31 cellular contexts compared by ENCODE assay signal in genomic region chr1:85597709-85598108, GRCh38. TPM values are rescaled to one million over a fixed set of nuclear protein-coding genes. Genes with fewer than 3 reads are reported as not detected.
"Had no signal": no experiment of that assay in that cellular context is flagged by ENCODE, and none has a peak within 500 bp of the region (broad histone marks: within the 10 kb centered on the region; RNA-seq: fewer than 3 reads in every experiment).

No MANE protein-coding gene starts in this region.

- H3K36me3 ChIP-seq: adrenal gland, brain microvascular endothelial cell, breast epithelium had no signal

- H3K4me3 ChIP-seq: adrenal gland, body of pancreas, breast epithelium had no signal

- H3K9me3 Mint-ChIP-seq: activated T-cell treated with anti-CD3 and anti-CD28 coated beads, Interleukin-2, amount 50 U/mL, for 24 hours had no signal

- H3K4me1 ChIP-seq: adrenal gland, body of pancreas, breast epithelium had no signal

- H3K27ac Mint-ChIP-seq: activated CD4-positive, alpha-beta memory T cell treated with anti-CD3 and anti-CD28 coated beads for 36 hours; activated CD4-positive, alpha-beta T cell treated with anti-CD3 and anti-CD28 coated beads, Interleukin-2, amount 10 ng/mL, durations not matched to agents 24 days and 14 days; activated CD8-positive, alpha-beta T cell treated with anti-CD3 and anti-CD28 coated beads for 36 hours; activated naive CD4-positive, alpha-beta T cell treated with anti-CD3 and anti-CD28 coated beads for 36 hours; activated naive CD4-positive, alpha-beta T cell treated with anti-CD3 and anti-CD28 coated beads, Interleukin-2, amount 50 U/mL, for 72 hours; activated naive CD8-positive, alpha-beta T cell treated with anti-CD3 and anti-CD28 coated beads for 36 hours; activated T-cell treated with anti-CD3 and anti-CD28 coated beads, Interleukin-2, amount 50 U/mL, for 24 hours; activated T-helper 2 cell treated with anti-CD3 and anti-CD28 coated beads, Interferon-gamma antibody, Interleukin-2, Interleukin-4, amounts not matched to agents 10 μg/mL and 5 μg/mL and 100 μg/mL, durations not matched to agents 14 hours and 24 hours and 36 hours; T-helper 1 cell treated with Interleukin-12 subunit alpha and Interleukin-12 subunit beta and Interleukin-4 antibody, amounts not matched to agents 30 μg/mL and 1 μg/mL, for 36 hours; T-helper 2 cell treated with Interferon-gamma antibody and Interleukin-4, amounts not matched to agents 5 μg/mL and 100 μg/mL, for 36 hours had no signal

- H3K4me1 Mint-ChIP-seq: activated CD4-positive, alpha-beta T cell treated with anti-CD3 and anti-CD28 coated beads, Interleukin-2, amount 10 ng/mL, durations not matched to agents 24 days and 14 days; activated naive CD8-positive, alpha-beta T cell treated with anti-CD3 and anti-CD28 coated beads for 36 hours had no signal

- H3K27me3 Mint-ChIP-seq: activated CD4-positive, alpha-beta memory T cell treated with anti-CD3 and anti-CD28 coated beads for 36 hours; activated CD8-positive, alpha-beta T cell treated with anti-CD3 and anti-CD28 coated beads for 36 hours; activated naive CD8-positive, alpha-beta T cell treated with anti-CD3 and anti-CD28 coated beads for 36 hours; activated T-cell treated with anti-CD3 and anti-CD28 coated beads, Interleukin-2, amount 50 U/mL, for 24 hours had no signal

- H3K36me3 Mint-ChIP-seq: activated CD4-positive, alpha-beta memory T cell treated with anti-CD3 and anti-CD28 coated beads for 36 hours had no signal

- H3K27ac ChIP-seq: adrenal gland, body of pancreas, brain microvascular endothelial cell, breast epithelium had no signal

- H3K27me3 ChIP-seq: adrenal gland, body of pancreas, brain microvascular endothelial cell, breast epithelium had no signal

- DNase-seq: activated CD4-positive, alpha-beta memory T cell treated with anti-CD3 and anti-CD28 coated beads for 36 hours; activated CD4-positive, alpha-beta T cell treated with anti-CD3 and anti-CD28 coated beads for 4 hours; activated CD4-positive, alpha-beta T cell treated with anti-CD3 and anti-CD28 coated beads, Interleukin-2, amount 10 ng/mL, durations not matched to agents 24 days and 14 days; activated CD4-positive, alpha-beta T cell treated with anti-CD3 and anti-CD28 coated beads, Interleukin-2, amount 50 U/mL, for 1 hour; activated CD4-positive, alpha-beta T cell treated with anti-CD3 and anti-CD28 coated beads, Interleukin-2, amount 50 U/mL, for 4 hours; activated CD4-positive, CD25-positive, alpha-beta regulatory T cell; activated CD8-positive, alpha-beta memory T cell treated with anti-CD3 and anti-CD28 coated beads, Interleukin-2, amount 50 U/mL, for 4 hours; activated CD8-positive, alpha-beta T cell treated with anti-CD3 and anti-CD28 coated beads for 36 hours; activated effector memory CD4-positive, alpha-beta T cell treated with Interleukin-2 at 50 U/mL for 16 hours; activated gamma-delta T cell; activated naive CD4-positive, alpha-beta T cell treated with anti-CD3 and anti-CD28 coated beads for 36 hours; activated naive CD4-positive, alpha-beta T cell treated with anti-CD3 and anti-CD28 coated beads, Interleukin-2, amount 50 U/mL, for 16 hours; activated naive CD8-positive, alpha-beta T cell treated with anti-CD3 and anti-CD28 coated beads for 36 hours; activated T-cell treated with anti-CD3 and anti-CD28 coated beads, Interleukin-2, amount 50 U/mL, for 24 hours; activated T-cell treated with anti-CD3 and anti-CD28 coated beads, Interleukin-2, amount 50 U/mL, for 48 hours; adrenal gland; amniotic stem cell; aorta; body of pancreas; brain microvascular endothelial cell; central memory CD4-positive, alpha-beta T cell; T-helper 1 cell; T-helper 2 cell; T-helper 9 cell had no signal

- ATAC-seq: activated CD4-positive, CD25-positive, alpha-beta regulatory T cell treated with anti-CD3 and anti-CD28 coated beads, Interleukin-2, amount 50 U/mL, for 24 hours; activated CD8-positive, alpha-beta T cell treated with anti-CD3 and anti-CD28 coated beads for 36 hours; activated naive CD4-positive, alpha-beta T cell treated with anti-CD3 and anti-CD28 coated beads, Interleukin-2, amount 50 U/mL, for 72 hours; body of pancreas had no signal

- H3K4me3 Mint-ChIP-seq: activated CD4-positive, alpha-beta memory T cell treated with anti-CD3 and anti-CD28 coated beads for 36 hours; activated CD4-positive, alpha-beta T cell treated with anti-CD3 and anti-CD28 coated beads, Interleukin-2, amount 10 ng/mL, durations not matched to agents 24 days and 14 days; activated CD8-positive, alpha-beta T cell treated with anti-CD3 and anti-CD28 coated beads for 36 hours; activated naive CD4-positive, alpha-beta T cell treated with anti-CD3 and anti-CD28 coated beads for 36 hours; activated naive CD8-positive, alpha-beta T cell treated with anti-CD3 and anti-CD28 coated beads for 36 hours; activated T-cell treated with anti-CD3 and anti-CD28 coated beads, Interleukin-2, amount 50 U/mL, for 24 hours; T-helper 1 cell treated with Interleukin-12 subunit alpha and Interleukin-12 subunit beta and Interleukin-4 antibody, amounts not matched to agents 30 μg/mL and 1 μg/mL, for 36 hours; T-helper 2 cell treated with Interferon-gamma antibody and Interleukin-4, amounts not matched to agents 5 μg/mL and 100 μg/mL, for 36 hours had no signal

- H3K9me3 ChIP-seq: adrenal gland, body of pancreas, breast epithelium had no signal

RNA-seq across cellular contexts. Expression of gene CCN1, which starts 17.1 kb away (rescaled TPM):
- total RNA-seq: activated CD4-positive, alpha-beta memory T cell treated with anti-CD3 and anti-CD28 coated beads for 36 hours; activated CD8-positive, alpha-beta memory T cell treated with anti-CD3 and anti-CD28 coated beads for 36 hours; activated naive CD4-positive, alpha-beta T cell treated with anti-CD3 and anti-CD28 coated beads for 36 hours; activated naive CD4-positive, alpha-beta T cell treated with anti-CD3 and anti-CD28 coated beads, Interleukin-2, amount 50 U/mL, for 72 hours had no signal
